In the genomic region with DNA sequence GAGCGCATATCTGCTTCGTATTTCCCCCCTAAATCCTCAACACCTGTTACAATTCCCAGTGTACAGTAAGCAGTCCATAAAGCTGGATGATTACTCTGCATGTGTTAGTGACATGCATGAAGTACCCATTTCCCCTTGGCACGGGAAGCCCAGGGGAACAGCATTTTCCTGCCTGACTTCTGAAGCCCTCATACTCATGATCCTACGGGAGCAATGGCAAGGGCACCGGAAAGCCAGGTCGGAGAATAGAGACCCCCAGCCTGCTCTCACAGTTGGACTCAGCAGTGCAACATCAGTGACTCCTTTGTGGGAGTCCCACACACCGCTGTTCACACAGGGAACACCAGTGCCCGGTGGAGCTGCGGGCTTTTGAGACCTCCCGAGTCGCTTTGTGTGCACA, we compare ENCODE assay signal across 25 cellular contexts.
"Had no signal": no experiment of that assay in that cellular context is flagged by ENCODE, and none has a peak within 500 bp of the region (broad histone marks: within the 10 kb centered on the region; RNA-seq: fewer than 3 reads in every experiment).

No MANE protein-coding gene starts in this region.

- H3K36me3 ChIP-seq: SJCRH30, WERI-Rb-1 had no signal

- H3K9me3 ChIP-seq: SJCRH30 had no signal

- H3K4me3 ChIP-seq: SJCRH30, SK-N-MC had no signal

- H3K27me3 ChIP-seq: SJCRH30 had no signal

- H3K4me1 ChIP-seq: SJCRH30 had no signal

- H3K27ac ChIP-seq: SJCRH30, SK-N-MC, WERI-Rb-1 had no signal

- DNase-seq: activated CD4-positive, alpha-beta memory T cell treated with anti-CD3 and anti-CD28 coated beads, Interleukin-2, amount 10 ng/mL, durations not matched to agents 7 days and 5 days; activated CD4-positive, alpha-beta T cell treated with anti-CD3 and anti-CD28 coated beads for 1 hour; activated CD4-positive, alpha-beta T cell treated with anti-CD3 and anti-CD28 coated beads for 48 hours; activated CD4-positive, CD25-positive, alpha-beta regulatory T cell; activated CD8-positive, alpha-beta memory T cell treated with anti-CD3 and anti-CD28 coated beads for 24 hours; activated CD8-positive, alpha-beta memory T cell treated with anti-CD3 and anti-CD28 coated beads, Interleukin-2, amount 10 ng/mL, durations not matched to agents 7 days and 5 days; activated CD8-positive, alpha-beta memory T cell treated with anti-CD3 and anti-CD28 coated beads, Interleukin-2, amount 50 U/mL, for 48 hours; activated effector memory CD4-positive, alpha-beta T cell treated with Interleukin-2 at 50 U/mL for 16 hours; activated naive CD4-positive, alpha-beta T cell treated with anti-CD3 and anti-CD28 coated beads, Interleukin-2, amount 10 ng/mL, durations not matched to agents 7 days and 5 days; activated naive CD8-positive, alpha-beta T cell treated with anti-CD3 and anti-CD28 coated beads, Interleukin-2, amount 50 U/mL, for 24 hours; activated T-cell treated with anti-CD3 and anti-CD28 coated beads, Interleukin-2, amount 50 U/mL, for 48 hours; anterior cingulate cortex; caudate nucleus; Karpas-422; NCI-H146; NCI-H2029 treated with DMSO at 0.1 percent for 48 hours; NCI-H345; NCI-H526 treated with DMSO at 0.1 percent for 48 hours; NCI-H774; SHP77; T1000 had no signal

- ATAC-seq: activated CD8-positive, alpha-beta memory T cell treated with anti-CD3 and anti-CD28 coated beads, Interleukin-2, amount 10 ng/mL, durations not matched to agents 7 days and 5 days; activated naive CD8-positive, alpha-beta T cell treated with anti-CD3 and anti-CD28 coated beads, Interleukin-2, amount 50 U/mL, for 24 hours; Panc1 had no signal
